8 cellular contexts compared by ENCODE assay signal in genomic region chr11:126485021-126485781, GRCh38.
A peak's percentile ranks its signal among the peaks of the same experiment; 100 is the strongest.
DNase-seq lines count a peak whose midpoint lies in the region; ATAC-seq and TF ChIP-seq lines count a peak whose summit lies in the region.

No MANE protein-coding gene starts in this region.

- H3K79me2 ChIP-seq in fibroblast of lung (ENCODE audit: control insufficient read depth, insufficient read depth, low read length) = no peaks in the 10 kb centered on the region

- no peak overlapping the region for H3K4me3 Mint-ChIP-seq in activated T-helper 17 cell treated with anti-CD3 and anti-CD28 coated beads, Interleukin-2, amount 50 U/mL, for 72 hours

- H3K9ac ChIP-seq in fibroblast of lung (ENCODE audit: insufficient read depth, low read length) = no peak overlapping the region

- H3K4me1 Mint-ChIP-seq in activated T-helper 17 cell treated with anti-CD3 and anti-CD28 coated beads, Interleukin-2, amount 50 U/mL, for 72 hours = no peaks in the 10 kb centered on the region

- no peaks in the 10 kb centered on the region for H4K20me1 ChIP-seq in fibroblast of lung (ENCODE audit: control insufficient read depth, extremely low read depth, insufficient read depth, low read length)

- H3K4me1 ChIP-seq in BE2C = peaks cover 20% of the 10 kb centered on the region
- no peaks in the 10 kb centered on the region for H3K4me1 ChIP-seq in fibroblast of lung (ENCODE audit: control insufficient read depth, extremely low read depth, insufficient read depth, low read length)

- H3K9me3 ChIP-seq in BE2C (no peaks in the 10 kb centered on the region), MG63 (no peaks in the 10 kb centered on the region), fibroblast of lung (ENCODE audit: control insufficient read depth, insufficient read depth, low read depth, low read length) (no peaks in the 10 kb centered on the region)

- H3K36me3 Mint-ChIP-seq in activated T-helper 17 cell treated with anti-CD3 and anti-CD28 coated beads, Interleukin-2, amount 50 U/mL, for 72 hours (ENCODE audit: low read depth) = no peaks in the 10 kb centered on the region

- peak; percentile 77 for ATAC-seq in GM21360 (IDR thresholded peaks at IDR 0.05; ENCODE audit: unreplicated experiment)
- no peak for ATAC-seq in activated T-helper 17 cell treated with anti-CD3 and anti-CD28 coated beads, Interleukin-2, amount 50 U/mL, for 72 hours (replicated peaks)

- H3K27ac ChIP-seq in fibroblast of lung (ENCODE audit: insufficient read depth, low read length) (no peak overlapping the region), substantia nigra (ENCODE audit: low read depth, low read length, poor library complexity, severe bottlenecking) (no peak overlapping the region)

- no peak overlapping the region for H3K27ac Mint-ChIP-seq in activated T-helper 17 cell treated with anti-CD3 and anti-CD28 coated beads, Interleukin-2, amount 50 U/mL, for 72 hours

- H3K27me3 ChIP-seq in BE2C = no peaks in the 10 kb centered on the region
- no peaks in the 10 kb centered on the region for H3K27me3 ChIP-seq in MG63
- H3K27me3 ChIP-seq in fibroblast of lung (ENCODE audit: control insufficient read depth, insufficient read depth, low read length) = no peaks in the 10 kb centered on the region

- H3K4me3 ChIP-seq in BE2C (ENCODE audit: low read depth, low read length) = no peak overlapping the region
- no peak overlapping the region for H3K4me3 ChIP-seq in MG63
- H3K4me3 ChIP-seq in fibroblast of lung (replicated peaks in 1 of 4; ENCODE audit: control extremely low read depth in 1 of 4, insufficient read depth in 1 of 4, low read depth in 3 of 4, low read length in 4 of 4) = no peak overlapping the region

- no peaks in the 10 kb centered on the region for H3K36me3 ChIP-seq in BE2C
- H3K36me3 ChIP-seq in MG63 = no peaks in the 10 kb centered on the region
- H3K36me3 ChIP-seq in fibroblast of lung (ENCODE audit: control insufficient read depth, insufficient read depth, low read length) = no peaks in the 10 kb centered on the region

- DNase-seq in BE2C (no peak), MG63 (peak; percentile 52), fibroblast of lung (ENCODE audit: low read depth in 2 of 2) (peak; percentile 33 to 40), hypothalamus (lab: John Stamatoyannopoulos, UW) (no peak), substantia nigra (lab: John Stamatoyannopoulos, UW) (no peak)
- no peak for DNase-seq in stimulated activated CD4-positive, alpha-beta T cell treated with anti-CD3 and anti-CD28 coated beads, Interleukin-12 subunit alpha, Interleukin-12 subunit beta, amount 100 ng/mL, for 4 hours

- no peaks in the 10 kb centered on the region for H3K9me3 Mint-ChIP-seq in activated T-helper 17 cell treated with anti-CD3 and anti-CD28 coated beads, Interleukin-2, amount 50 U/mL, for 72 hours

- TF ChIP-seq CTCF in BE2C (IDR thresholded peaks at IDR 0.05; ENCODE audit: low read depth, low read length) = peak; percentile 51
- peak; percentile 0 to 21 for TF ChIP-seq CTCF in fibroblast of lung (conservative IDR thresholded peaks at IDR 0.05 in 1 of 2, IDR thresholded peaks at IDR 0.05 in 1 of 2; ENCODE audit: low read depth in 1 of 2, low read length in 2 of 2)

- no peak overlapping the region for H3K4me2 ChIP-seq in fibroblast of lung (ENCODE audit: extremely low read depth, insufficient read depth, low read length)

- peaks cover 3% of the 10 kb centered on the region for H3K27me3 Mint-ChIP-seq in activated T-helper 17 cell treated with anti-CD3 and anti-CD28 coated beads, Interleukin-2, amount 50 U/mL, for 72 hours

- H2AFZ ChIP-seq in fibroblast of lung (ENCODE audit: low read length) = no peak overlapping the region

Comparison
In these comparisons a context has a peak if more than half of its experiments do, and no peak if none do; other contexts are left out.
1. DNase-seq: peak in MG63 (single experiment) and fibroblast of lung (2 of 2); none in BE2C (single experiment), hypothalamus (0 of 51), stimulated activated CD4-positive, alpha-beta T cell treated with anti-CD3 and anti-CD28 coated beads, Interleukin-12 subunit alpha, Interleukin-12 subunit beta, amount 100 ng/mL, for 4 hours (single experiment) and substantia nigra (0 of 49).